Comparison of ENCODE assay signal across 1 cellular context in genomic region chr19:34277244-34277643, GRCh38.
TF ChIP-seq lines count a peak whose summit lies in the region.

No MANE protein-coding gene starts in this region.

TF ChIP-seq in WTC11, 78 proteins besides CTCF, POLR2A, EP300 and RAD21 (continued from another document):
- TF ChIP-seq ATF2 (CRISPR knock-in tag; IDR thresholded peaks at IDR 0.05; ENCODE audit: borderline replicate concordance, low read depth) = no peak
- TF ChIP-seq ERG (CRISPR knock-in tag; IDR thresholded peaks at IDR 0.05) = no peak
- no peak for TF ChIP-seq NR1H2 (CRISPR knock-in tag; IDR thresholded peaks at IDR 0.05)
- TF ChIP-seq ZNF396 (CRISPR knock-in tag; IDR thresholded peaks at IDR 0.05; ENCODE audit: borderline replicate concordance) = no peak
- TF ChIP-seq ELF4 (CRISPR knock-in tag; IDR thresholded peaks at IDR 0.05; ENCODE audit: low read depth) = no peak
- no peak for TF ChIP-seq ZNF232 (CRISPR knock-in tag; IDR thresholded peaks at IDR 0.05)
- TF ChIP-seq ZNF423 (CRISPR knock-in tag; IDR thresholded peaks at IDR 0.05) = no peak
- TF ChIP-seq NR2C2 (CRISPR knock-in tag; IDR thresholded peaks at IDR 0.05) = no peak
- TF ChIP-seq GTF2I (CRISPR knock-in tag; conservative IDR thresholded peaks at IDR 0.05) = no peak
- TF ChIP-seq ZNF425 (CRISPR knock-in tag; conservative IDR thresholded peaks at IDR 0.05) = no peak
- TF ChIP-seq NFE2L1 (CRISPR knock-in tag; IDR thresholded peaks at IDR 0.05) = no peak
